Comparison of ENCODE assay signal across 8 cellular contexts in the genomic region with DNA sequence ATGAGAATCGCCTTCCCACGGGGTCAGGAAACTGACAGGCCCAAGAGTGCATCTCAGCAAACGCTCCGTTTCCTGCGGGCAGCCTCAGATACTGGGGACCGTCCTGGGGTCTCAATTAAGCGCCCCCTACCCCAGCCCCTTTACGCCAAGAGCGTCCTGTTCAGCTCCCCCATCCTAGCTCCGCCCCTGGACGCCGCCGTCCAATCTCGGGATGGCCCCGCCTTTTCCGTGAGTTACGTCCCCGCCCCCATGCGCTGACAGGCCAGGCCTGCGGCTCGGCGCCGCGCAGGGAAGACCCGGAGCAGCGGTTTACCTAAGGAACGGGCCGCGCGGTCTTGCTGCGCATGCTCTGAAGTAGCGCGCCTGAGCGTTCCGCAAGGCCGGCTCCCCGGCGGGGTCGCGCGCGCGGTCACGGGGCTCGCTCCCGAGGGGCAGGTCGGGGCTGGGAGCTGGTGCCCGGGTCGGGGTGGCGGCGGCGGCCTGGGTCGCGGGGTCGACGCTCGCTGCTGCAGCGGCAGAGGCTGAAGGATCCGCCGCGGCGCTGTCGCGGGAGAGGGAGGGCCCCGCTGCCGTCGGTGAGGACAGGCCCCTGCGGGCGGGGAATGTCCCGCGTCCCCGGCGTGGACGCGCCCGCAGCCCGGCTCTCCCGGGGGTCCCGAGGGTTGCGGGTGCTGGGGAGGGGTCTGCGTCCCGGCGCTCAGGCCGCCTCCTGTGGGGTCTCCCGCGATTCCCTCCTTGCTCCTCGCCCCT. TPM values are rescaled to one million over a fixed set of nuclear protein-coding genes. Genes with fewer than 3 reads are reported as not detected.
DNase-seq lines count a peak whose midpoint lies in the region; ATAC-seq, FAIRE-seq and TF ChIP-seq lines count a peak whose summit lies in the region.

A gene with protein sequence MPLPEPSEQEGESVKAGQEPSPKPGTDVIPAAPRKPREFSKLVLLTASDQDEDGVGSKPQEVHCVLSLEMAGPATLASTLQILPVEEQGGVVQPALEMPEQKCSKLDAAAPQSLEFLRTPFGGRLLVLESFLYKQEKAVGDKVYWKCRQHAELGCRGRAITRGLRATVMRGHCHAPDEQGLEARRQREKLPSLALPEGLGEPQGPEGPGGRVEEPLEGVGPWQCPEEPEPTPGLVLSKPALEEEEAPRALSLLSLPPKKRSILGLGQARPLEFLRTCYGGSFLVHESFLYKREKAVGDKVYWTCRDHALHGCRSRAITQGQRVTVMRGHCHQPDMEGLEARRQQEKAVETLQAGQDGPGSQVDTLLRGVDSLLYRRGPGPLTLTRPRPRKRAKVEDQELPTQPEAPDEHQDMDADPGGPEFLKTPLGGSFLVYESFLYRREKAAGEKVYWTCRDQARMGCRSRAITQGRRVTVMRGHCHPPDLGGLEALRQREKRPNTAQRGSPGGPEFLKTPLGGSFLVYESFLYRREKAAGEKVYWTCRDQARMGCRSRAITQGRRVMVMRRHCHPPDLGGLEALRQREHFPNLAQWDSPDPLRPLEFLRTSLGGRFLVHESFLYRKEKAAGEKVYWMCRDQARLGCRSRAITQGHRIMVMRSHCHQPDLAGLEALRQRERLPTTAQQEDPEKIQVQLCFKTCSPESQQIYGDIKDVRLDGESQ (plus strand): TSS at position 352 of the 750 bp plus-strand sequence. CDS start 17,755 bp downstream, outside the sequence.

- peaks cover 0 to 3% of the 10 kb centered on the region in 2 experiments for H3K36me3 ChIP-seq in endothelial cell of umbilical vein (ENCODE audit: control insufficient read depth in 2 of 2, extremely low read depth in 1 of 2, insufficient read depth in 2 of 2, low read length in 2 of 2)

- H3K9ac ChIP-seq in endothelial cell of umbilical vein (replicated peaks; ENCODE audit: extremely low read depth, insufficient read depth, low read length): peak within 1 kb of the TSS; percentile 74

- ATAC-seq in GM21576 (IDR thresholded peaks at IDR 0.05; ENCODE audit: unreplicated experiment): peak; percentile 90

- peak within 1 kb of the TSS; percentile 84 to 96 (median 89) for H3K4me3 ChIP-seq in endothelial cell of umbilical vein (replicated peaks in 1 of 3; ENCODE audit: insufficient read depth in 1 of 3, low read depth in 1 of 3, low read length in 3 of 3)

- no peaks in the 10 kb centered on the region for H3K9me3 Mint-ChIP-seq in IgD-negative memory B cell

- peak within 1 kb of the TSS; percentile 89 for H3K4me2 ChIP-seq in endothelial cell of umbilical vein (ENCODE audit: insufficient read depth, low read length)

- H3K36me3 Mint-ChIP-seq in IgD-negative memory B cell: no peaks in the 10 kb centered on the region

- intact Hi-C loops in endothelial cell of umbilical vein (cut with micrococcal nuclease): loop anchor here (5.0 kb wide), 1 partner anchor 239 kb away; no protein-coding TSS in a partner anchor

- peaks cover 23% of the 10 kb centered on the region for H3K4me1 ChIP-seq in endothelial cell of umbilical vein (ENCODE audit: control insufficient read depth, extremely low read depth, insufficient read depth, low read length)

- BruUV-seq in endothelial cell of umbilical vein (replicated peaks; lab: Mats Ljungman, UMichigan): no TSS peak

- DNase-seq in DMS114 treated with DMSO at 0.1 percent for 48 hours (lab: John Stamatoyannopoulos, UW; ENCODE audit: unreplicated experiment): peak; percentile 92
- DNase-seq in OCI-M1 (lab: John Stamatoyannopoulos, UW): peak; percentile 98
- DNase-seq in activated T-cell treated with anti-CD3 and anti-CD28 coated beads for 24 hours (ENCODE audit: low read depth): peak; percentile 98
- DNase-seq in endothelial cell of umbilical vein (ENCODE audit: low read depth, low spot score): peak; percentile 98
- DNase-seq in middle frontal gyrus (ENCODE audit: extremely low spot score, low spot score): peak; percentile 97
- DNase-seq in stimulated activated CD8-positive, alpha-beta memory T cell treated with anti-CD3 and anti-CD28 coated beads, Interleukin-2, amount 100 ng/mL, for 1 hour (ENCODE audit: low read depth in 2 of 2): peak; percentile 98 to 99

- peaks cover 19 to 24% (median 22%) of the 10 kb centered on the region in 3 donors for H3K4me1 Mint-ChIP-seq in IgD-negative memory B cell

- dilution Hi-C loops in endothelial cell of umbilical vein (cut with MboI; ENCODE audit: extremely low pct_ligation_motif_present, low sequenced_read_pairs): no loop called here

- H3K27ac ChIP-seq in endothelial cell of umbilical vein (ENCODE audit: insufficient read depth, low read depth, low read length): peak within 1 kb of the TSS; percentile 70

- H3K4me3 Mint-ChIP-seq in IgD-negative memory B cell: peak within 1 kb of the TSS; percentile 85 to 95 (median 92)

- H3K79me2 ChIP-seq in endothelial cell of umbilical vein (ENCODE audit: control insufficient read depth, insufficient read depth, low read length): peaks cover 10% of the 10 kb centered on the region

- peak within 1 kb of the TSS; percentile 99 for H2AFZ ChIP-seq in endothelial cell of umbilical vein (ENCODE audit: low read depth, low read length)

- H4K20me1 ChIP-seq in endothelial cell of umbilical vein (replicated peaks; ENCODE audit: control insufficient read depth, extremely low read depth, insufficient read depth, low read length): no peaks in the 10 kb centered on the region

- H3K27ac Mint-ChIP-seq in IgD-negative memory B cell: peak within 1 kb of the TSS; percentile 58 to 83 (median 70)

- no peaks in the 10 kb centered on the region for H3K9me3 ChIP-seq in endothelial cell of umbilical vein (replicated peaks; ENCODE audit: control insufficient read depth, insufficient read depth, low read length)

- TF ChIP-seq CTCF in endothelial cell of umbilical vein (IDR thresholded peaks at IDR 0.05; ENCODE audit: extremely low read depth in 1 of 2, insufficient read depth in 1 of 2, low read depth in 1 of 2, low read length in 2 of 2): no peak

- H3K27me3 ChIP-seq in endothelial cell of umbilical vein (ENCODE audit: control insufficient read depth in 2 of 2, insufficient read depth in 2 of 2, low read length in 2 of 2): no peaks in the 10 kb centered on the region

- no peaks in the 10 kb centered on the region for H3K9me1 ChIP-seq in endothelial cell of umbilical vein (replicated peaks; ENCODE audit: control insufficient read depth, extremely low read depth, insufficient read depth, low read length)

- CTCF ChIA-PET in endothelial cell of umbilical vein (lab: Charles Lee): interaction anchor here (1.0 to 3.3 kb wide), 6 partner anchors 15 to 73 kb away, joined by 3 to 21 read pairs (median 9); no protein-coding TSS in a partner anchor

- no peak for TF ChIP-seq POLR2A in endothelial cell of umbilical vein (IDR thresholded peaks at IDR 0.05; ENCODE audit: low read depth, low read length)

- FAIRE-seq in endothelial cell of umbilical vein (lab: Jason Lieb, UNC): peak; percentile 99

- POLR2A ChIA-PET in endothelial cell of umbilical vein (lab: Charles Lee): interaction anchor here (0.6 to 1.3 kb wide), 2 partner anchors 29 to 159 kb away, joined by 5 to 7 read pairs; partner anchors contain the start of genes FLYWCH2 and SRRM2

- no peaks in the 10 kb centered on the region for H3K27me3 Mint-ChIP-seq in IgD-negative memory B cell

TF ChIP-seq in endothelial cell of umbilical vein, 7 proteins besides CTCF, POLR2A, EP300 and RAD21:
- TF ChIP-seq JUN (IDR thresholded peaks at IDR 0.05; ENCODE audit: borderline replicate concordance, insufficient read depth, insufficient read length, low read depth) (no peak), POLR2AphosphoS5 (IDR thresholded peaks at IDR 0.05; ENCODE audit: insufficient read depth, low read depth, low read length) (peak; percentile 60), MYC (IDR thresholded peaks at IDR 0.05; ENCODE audit: low read depth, low read length) (no peak), GATA2 (IDR thresholded peaks at IDR 0.05; ENCODE audit: insufficient read depth, insufficient read length, low read depth, low read length) (no peak)
- TF ChIP-seq, protein P1, sequence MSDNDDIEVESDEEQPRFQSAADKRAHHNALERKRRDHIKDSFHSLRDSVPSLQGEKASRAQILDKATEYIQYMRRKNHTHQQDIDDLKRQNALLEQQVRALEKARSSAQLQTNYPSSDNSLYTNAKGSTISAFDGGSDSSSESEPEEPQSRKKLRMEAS (IDR thresholded peaks at IDR 0.05; ENCODE audit: insufficient read depth, insufficient read length): no peak

RNA-seq across cellular contexts. Expression of the gene that starts here (rescaled TPM):
- polyA plus RNA-seq in IgD-negative memory B cell (14.8 TPM), endothelial cell of umbilical vein (32.0 and 37.3 TPM in 2 replicates)
- 51.2 and 51.7 TPM in 2 replicates for total RNA-seq in endothelial cell of umbilical vein
- polyA plus RNA-seq in endothelial cell of umbilical vein (2011; cell fraction: cytosol; rRNA removed): 23.0 and 28.7 TPM in 2 replicates
- polyA plus RNA-seq in endothelial cell of umbilical vein (2011; cell fraction: nucleus; rRNA removed): 67.2 and 71.4 TPM in 2 replicates
- 29.5 and 34.1 TPM in 2 replicates for polyA plus RNA-seq in endothelial cell of umbilical vein (2012)
- 13.5 and 16.3 TPM in 2 replicates for polyA minus RNA-seq in endothelial cell of umbilical vein
- 33.3 TPM for polyA minus RNA-seq in endothelial cell of umbilical vein (2011; cell fraction: cytosol; rRNA and poly(A)+ RNA removed)
- polyA minus RNA-seq in endothelial cell of umbilical vein (2011; cell fraction: nucleus; rRNA and poly(A)+ RNA removed): 11.1 and 21.3 TPM in 2 replicates

Comparison
In these comparisons a context has a peak if more than half of its experiments do, and no peak if none do; other contexts are left out.
1. Peak in every context shown above with its lines: DNase-seq, ATAC-seq, H3K4me3 ChIP-seq and H3K27ac ChIP-seq.